In the genomic region with DNA sequence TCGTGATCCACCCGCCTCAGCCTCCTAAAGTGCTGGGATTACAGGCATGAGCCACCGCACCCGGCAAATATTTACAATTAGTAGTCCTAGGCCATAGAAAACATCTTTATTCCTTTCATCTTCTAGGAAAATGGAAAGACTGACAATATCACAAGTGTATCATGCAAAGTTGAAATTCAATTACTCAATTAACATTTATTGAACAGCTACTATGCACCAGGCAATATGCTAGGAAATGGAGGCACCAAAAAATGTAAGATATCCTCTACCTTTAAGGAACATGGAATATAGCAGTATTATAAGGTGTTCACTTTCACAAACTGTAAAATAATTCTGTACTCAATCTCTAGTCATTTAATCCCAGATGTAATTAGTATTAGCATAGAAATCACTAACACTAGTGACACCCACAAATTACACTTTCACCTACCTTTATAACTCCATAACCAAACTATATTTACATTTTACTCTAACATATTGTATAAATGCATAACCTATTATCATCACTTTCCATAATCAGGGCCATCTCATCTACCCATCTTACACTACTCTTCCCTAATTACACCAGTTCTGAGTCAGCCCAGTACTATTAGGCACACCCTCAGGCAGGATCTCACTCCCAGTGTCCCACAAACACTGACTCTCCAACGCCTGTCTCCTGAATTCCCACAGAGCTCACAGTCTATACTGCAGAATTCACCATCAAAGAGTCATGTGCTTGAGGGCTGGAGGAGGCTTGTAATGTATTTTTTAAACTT, we compare ENCODE assay signal across 14 cellular contexts. TPM values are rescaled to one million over a fixed set of nuclear protein-coding genes. Genes with fewer than 3 reads are reported as not detected.
DNase-seq lines count a peak whose midpoint lies in the region; ATAC-seq and TF ChIP-seq lines count a peak whose summit lies in the region.
"Had no signal": no experiment of that assay in that cellular context is flagged by ENCODE, and none has a peak within 500 bp of the region (broad histone marks: within the 10 kb centered on the region; RNA-seq: fewer than 3 reads in every experiment).

No MANE protein-coding gene starts in this region.

- peak overlapping the region; percentile 59 for H3K4me2 ChIP-seq in fibroblast of lung (ENCODE audit: extremely low read depth, insufficient read depth, low read length)

- H3K79me2 ChIP-seq in fibroblast of lung (ENCODE audit: control insufficient read depth, insufficient read depth, low read length) = peaks cover 96% of the 10 kb centered on the region

- peak overlapping the region; percentile 93 for H3K27ac ChIP-seq in fibroblast of lung (ENCODE audit: insufficient read depth, low read length)
- H3K27ac ChIP-seq: ovary had no signal

- no peaks in the 10 kb centered on the region for H3K9me3 Mint-ChIP-seq in osteocyte (ENCODE audit: unreplicated experiment)
- no peaks in the 10 kb centered on the region for H3K9me3 Mint-ChIP-seq in stimulated activated naive B cell treated with anti-CD40 and anti-IgM and Interleukin-4, amounts not matched to agents 10 μg/mL and 1 μg/mL and 100 μg/mL, for 72 hours
- H3K9me3 Mint-ChIP-seq: activated T-helper 17 cell treated with anti-CD3 and anti-CD28 coated beads, Interleukin-2, amount 50 U/mL, for 72 hours; CD4-positive, alpha-beta T cell had no signal

- H3K27me3 ChIP-seq in fibroblast of lung (ENCODE audit: control insufficient read depth, insufficient read depth, low read length) = no peaks in the 10 kb centered on the region
- H3K27me3 ChIP-seq: ovary had no signal

- H3K4me1 ChIP-seq in fibroblast of lung (ENCODE audit: control insufficient read depth, extremely low read depth, insufficient read depth, low read length) = peaks cover 48% of the 10 kb centered on the region

- no peak for TF ChIP-seq CTCF in fibroblast of lung (conservative IDR thresholded peaks at IDR 0.05 in 1 of 2, IDR thresholded peaks at IDR 0.05 in 1 of 2; ENCODE audit: low read depth in 1 of 2, low read length in 2 of 2)
- TF ChIP-seq CTCF in osteocyte (IDR thresholded peaks at IDR 0.05) = no peak

- H3K27me3 Mint-ChIP-seq in osteocyte (ENCODE audit: unreplicated experiment) = no peaks in the 10 kb centered on the region
- no peaks in the 10 kb centered on the region for H3K27me3 Mint-ChIP-seq in stimulated activated naive B cell treated with anti-CD40 and anti-IgM and Interleukin-4, amounts not matched to agents 10 μg/mL and 1 μg/mL and 100 μg/mL, for 72 hours
- H3K27me3 Mint-ChIP-seq: activated T-helper 17 cell treated with anti-CD3 and anti-CD28 coated beads, Interleukin-2, amount 50 U/mL, for 72 hours; CD4-positive, alpha-beta T cell had no signal

- peak overlapping the region; percentile 91 for H3K27ac Mint-ChIP-seq in osteocyte (ENCODE audit: unreplicated experiment)
- H3K27ac Mint-ChIP-seq in stimulated activated naive B cell treated with anti-CD40 and anti-IgM and Interleukin-4, amounts not matched to agents 10 μg/mL and 1 μg/mL and 100 μg/mL, for 72 hours = no peak overlapping the region
- H3K27ac Mint-ChIP-seq: activated T-helper 17 cell treated with anti-CD3 and anti-CD28 coated beads, Interleukin-2, amount 50 U/mL, for 72 hours; CD4-positive, alpha-beta T cell had no signal

- H3K9ac ChIP-seq in fibroblast of lung (ENCODE audit: insufficient read depth, low read length) = no peak overlapping the region

- no peaks in the 10 kb centered on the region for H4K20me1 ChIP-seq in fibroblast of lung (ENCODE audit: control insufficient read depth, extremely low read depth, insufficient read depth, low read length)

- H3K4me3 ChIP-seq in fibroblast of lung (replicated peaks in 1 of 4; ENCODE audit: control extremely low read depth in 1 of 4, insufficient read depth in 1 of 4, low read depth in 3 of 4, low read length in 4 of 4) = peak overlapping the region in 1 of 4 experiments; percentile 2
- H3K4me3 ChIP-seq: ovary had no signal

- H3K4me3 Mint-ChIP-seq in osteocyte (ENCODE audit: unreplicated experiment) = peak overlapping the region; percentile 14
- no peak overlapping the region for H3K4me3 Mint-ChIP-seq in stimulated activated naive B cell treated with anti-CD40 and anti-IgM and Interleukin-4, amounts not matched to agents 10 μg/mL and 1 μg/mL and 100 μg/mL, for 72 hours
- H3K4me3 Mint-ChIP-seq: activated T-helper 17 cell treated with anti-CD3 and anti-CD28 coated beads, Interleukin-2, amount 50 U/mL, for 72 hours; CD4-positive, alpha-beta T cell had no signal

- no peak overlapping the region for H2AFZ ChIP-seq in fibroblast of lung (ENCODE audit: low read length)

- H3K9me3 ChIP-seq in fibroblast of lung (ENCODE audit: control insufficient read depth, insufficient read depth, low read depth, low read length) = no peaks in the 10 kb centered on the region
- H3K9me3 ChIP-seq: ovary had no signal

- peaks cover 85% of the 10 kb centered on the region for H3K4me1 Mint-ChIP-seq in osteocyte (ENCODE audit: unreplicated experiment)
- H3K4me1 Mint-ChIP-seq in stimulated activated naive B cell treated with anti-CD40 and anti-IgM and Interleukin-4, amounts not matched to agents 10 μg/mL and 1 μg/mL and 100 μg/mL, for 72 hours = peaks cover 37 to 63% of the 10 kb centered on the region in 2 donors

- peak; percentile 80 for DNase-seq in Daoy (ENCODE audit: low read depth)
- peak; percentile 60 for DNase-seq in RKO (ENCODE audit: low spot score)
- peak; percentile 59 to 74 for DNase-seq in fibroblast of lung (ENCODE audit: low read depth in 2 of 2)
- DNase-seq in osteocyte (ENCODE audit: extremely low spot score, unreplicated experiment) = no peak
- no peak for DNase-seq in NCI-H2227 (lab: John Stamatoyannopoulos, UW; ENCODE audit: unreplicated experiment)
- DNase-seq in stimulated activated naive B cell treated with anti-CD40 and anti-IgM and Interleukin-4, amounts not matched to agents 10 μg/mL and 1 μg/mL and 100 μg/mL, for 72 hours = no peak
- DNase-seq: CD4-positive, alpha-beta T cell; NCI-H2107; ovary; RPMI8226 had no signal

- H3K36me3 ChIP-seq in fibroblast of lung (ENCODE audit: control insufficient read depth, insufficient read depth, low read length) = peaks cover 4% of the 10 kb centered on the region
- H3K36me3 ChIP-seq: ovary had no signal

- ATAC-seq in GM21360 (IDR thresholded peaks at IDR 0.05; ENCODE audit: unreplicated experiment) = no peak
- no peak for ATAC-seq in GM18873 (IDR thresholded peaks at IDR 0.05; ENCODE audit: low FRiP score, unreplicated experiment)
- ATAC-seq in stimulated activated naive B cell treated with anti-CD40 and anti-IgM and Interleukin-4, amounts not matched to agents 10 μg/mL and 1 μg/mL and 100 μg/mL, for 72 hours (replicated peaks) = no peak
- ATAC-seq: activated CD4-positive, CD25-positive, alpha-beta regulatory T cell treated with anti-CD3 and anti-CD28 coated beads, Interleukin-2, amount 50 U/mL, for 24 hours; activated T-helper 17 cell treated with anti-CD3 and anti-CD28 coated beads, Interleukin-2, amount 50 U/mL, for 72 hours had no signal

- H3K36me3 Mint-ChIP-seq in osteocyte (ENCODE audit: unreplicated experiment) = peaks cover 9% of the 10 kb centered on the region
- H3K36me3 Mint-ChIP-seq in stimulated activated naive B cell treated with anti-CD40 and anti-IgM and Interleukin-4, amounts not matched to agents 10 μg/mL and 1 μg/mL and 100 μg/mL, for 72 hours = peaks cover 8 to 10% of the 10 kb centered on the region in 2 donors

RNA-seq across cellular contexts. Expression of gene CORO1C, which starts 10.4 kb away (rescaled TPM):
- total RNA-seq in Daoy (2014; rRNA removed; shearing (Covaris generic)) = 65.4 and 136 TPM in 2 replicates
- 202 and 288 TPM in 2 replicates for total RNA-seq in fibroblast of lung
- polyA plus RNA-seq in fibroblast of lung = 542 and 773 TPM in 2 replicates
- 395 and 442 TPM in 2 replicates for polyA plus RNA-seq in fibroblast of lung (2012)
- 1,176 and 1,331 TPM in 2 replicates for polyA minus RNA-seq in fibroblast of lung (ENCODE audit: low replicate concordance)
- 234 and 248 TPM in 2 replicates for total RNA-seq in osteocyte

Comparison
In these comparisons a context has a peak if more than half of its experiments do, and no peak if none do; other contexts are left out.
1. DNase-seq: peak in Daoy (single experiment), RKO (single experiment) and fibroblast of lung (2 of 2); none in osteocyte (single experiment), NCI-H2227 (single experiment) and stimulated activated naive B cell treated with anti-CD40 and anti-IgM and Interleukin-4, amounts not matched to agents 10 μg/mL and 1 μg/mL and 100 μg/mL, for 72 hours (single experiment).